8 cellular contexts compared by ENCODE assay signal in the genomic region with DNA sequence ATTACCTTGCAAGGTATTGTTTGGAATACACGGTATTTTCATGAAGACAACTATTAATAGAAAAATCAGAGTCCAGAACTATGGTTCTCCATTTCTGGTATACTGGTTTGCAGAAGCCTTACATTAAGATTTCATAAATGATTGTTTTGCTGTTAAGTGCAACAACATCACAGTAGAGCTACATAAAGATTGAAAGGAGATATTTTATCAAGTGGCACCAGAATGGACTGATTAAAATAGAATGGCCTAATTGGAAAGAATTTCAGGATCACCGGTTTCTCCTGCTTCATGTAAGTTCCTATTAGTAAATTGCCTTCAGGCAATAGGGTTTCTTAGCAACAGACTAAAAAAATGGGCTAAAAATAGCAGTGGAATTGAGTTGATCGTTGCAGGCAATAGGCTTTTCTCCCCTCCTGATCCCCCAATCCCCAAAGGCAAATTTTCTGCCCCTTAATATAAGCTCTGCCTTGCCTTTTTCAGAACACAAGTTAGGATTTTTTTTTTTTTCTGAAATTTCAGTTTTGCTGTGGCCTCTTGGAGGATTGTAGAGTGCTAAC. TPM values are rescaled to one million over a fixed set of nuclear protein-coding genes. Genes with fewer than 3 reads are reported as not detected.
DNase-seq lines count a peak whose midpoint lies in the region; ATAC-seq and TF ChIP-seq lines count a peak whose summit lies in the region.

No MANE protein-coding gene starts in this region.

- POLR2A ChIA-PET in HEK293 (lab: Yijun Ruan, JAX): interaction anchor here (0.6 to 1.5 kb wide), 5 partner anchors 20 to 142 kb away, joined by 3 to 4 read pairs (median 3); a partner anchor contains a TSS

- peak overlapping the region; percentile 97 to 99 (median 98) for H3K27ac Mint-ChIP-seq in nephron

- ATAC-seq in HG02840 (IDR thresholded peaks at IDR 0.05; ENCODE audit: low FRiP score, unreplicated experiment): no peak
- ATAC-seq in GM21367 (IDR thresholded peaks at IDR 0.05; ENCODE audit: unreplicated experiment): no peak

- peaks cover 16% of the 10 kb centered on the region for H3K36me3 Mint-ChIP-seq in nephron (ENCODE audit: low read depth)

- H3K9me3 ChIP-seq in BE2C: no peaks in the 10 kb centered on the region
- no peaks in the 10 kb centered on the region for H3K9me3 ChIP-seq in HEK293 (ENCODE audit: control insufficient read depth, insufficient read depth, low read depth, low read length)
- no peaks in the 10 kb centered on the region for H3K9me3 ChIP-seq in Peyer's patch
- H3K9me3 ChIP-seq in effector memory CD4-positive, alpha-beta T cell (ENCODE audit: control insufficient read depth, low read length): no peaks in the 10 kb centered on the region

- H3K4me3 ChIP-seq in BE2C (ENCODE audit: low read depth, low read length) (peak overlapping the region; percentile 95), HEK293 (ENCODE audit: low read depth, low read length) (peak overlapping the region; percentile 99), Peyer's patch (peak overlapping the region; percentile 81 to 99 (median 93))
- H3K4me3 ChIP-seq in effector memory CD4-positive, alpha-beta T cell (ENCODE audit: insufficient read depth, low read depth, low read length, poor library complexity, severe bottlenecking): peak overlapping the region; percentile 94

- H3K4me1 Mint-ChIP-seq in nephron: peaks cover 42% of the 10 kb centered on the region

- H3K9me3 Mint-ChIP-seq in nephron: peaks cover 8% of the 10 kb centered on the region

- CTCF ChIA-PET in HEK293 (lab: Yijun Ruan, JAX): interaction anchor here (0.6 to 1.2 kb wide), 3 partner anchors 94 to 187 kb away, joined by 3 read pairs; no protein-coding TSS in a partner anchor

- no peak for TF ChIP-seq CTCF in BE2C (IDR thresholded peaks at IDR 0.05; ENCODE audit: low read depth, low read length)
- TF ChIP-seq CTCF in HEK293 (tag by site-specific recombination; IDR thresholded peaks at IDR 0.05): no peak
- no peak for TF ChIP-seq CTCF in Peyer's patch (IDR thresholded peaks at IDR 0.05)
- TF ChIP-seq CTCF in nephron (IDR thresholded peaks at IDR 0.05; ENCODE audit: unreplicated experiment in 3 of 3): no peak

- H3K4me3 Mint-ChIP-seq in nephron: peak overlapping the region; percentile 92 to 96 (median 93)

- H3K27me3 ChIP-seq in BE2C: no peaks in the 10 kb centered on the region
- no peaks in the 10 kb centered on the region for H3K27me3 ChIP-seq in Peyer's patch
- H3K27me3 ChIP-seq in effector memory CD4-positive, alpha-beta T cell (replicated peaks; ENCODE audit: control insufficient read depth, insufficient read depth, low read length, poor library complexity, severe bottlenecking): no peaks in the 10 kb centered on the region

- H3K36me3 ChIP-seq in BE2C (no peaks in the 10 kb centered on the region; the same call in none of the 2 replicates), HEK293 (ENCODE audit: control insufficient read depth in 2 of 2, insufficient read depth in 1 of 2, low read length in 2 of 2) (no peaks in the 10 kb centered on the region), Peyer's patch (no peaks in the 10 kb centered on the region)
- no peaks in the 10 kb centered on the region for H3K36me3 ChIP-seq in effector memory CD4-positive, alpha-beta T cell (ENCODE audit: control insufficient read depth, insufficient read depth, low read length)

- H3K27ac ChIP-seq in HEK293 (ENCODE audit: extremely low read depth, low read depth, low read length) (no peak overlapping the region), Peyer's patch (peak overlapping the region in 3 of 4 donors; percentile 83 to 95 (median 89))
- peak overlapping the region; percentile 79 for H3K27ac ChIP-seq in effector memory CD4-positive, alpha-beta T cell (ENCODE audit: insufficient read depth, low read length, poor library complexity, severe bottlenecking)

- no peak for TF ChIP-seq POLR2A in Peyer's patch (IDR thresholded peaks at IDR 0.05)

- DNase-seq in BE2C (no peak), Peyer's patch (no peak)
- DNase-seq in effector memory CD4-positive, alpha-beta T cell: no peak
- no peak for DNase-seq in activated effector memory CD4-positive, alpha-beta T cell treated with Interleukin-2 at 50 U/mL for 16 hours

- H3K4me1 ChIP-seq in BE2C (peaks cover 7% of the 10 kb centered on the region), HEK293 (ENCODE audit: control insufficient read depth, insufficient read depth, low read length) (no peaks in the 10 kb centered on the region), Peyer's patch (peaks cover 0 to 31% (median 18%) of the 10 kb centered on the region in 4 donors)
- H3K4me1 ChIP-seq in effector memory CD4-positive, alpha-beta T cell (ENCODE audit: control insufficient read depth, insufficient read depth, low read length, poor library complexity, severe bottlenecking): peaks cover 5% of the 10 kb centered on the region

- no peaks in the 10 kb centered on the region for H3K27me3 Mint-ChIP-seq in nephron (ENCODE audit: low read depth)

TF ChIP-seq in HEK293, 187 proteins besides CTCF, POLR2A, EP300 and RAD21:
- TF ChIP-seq MZF1 (tag by site-specific recombination; IDR thresholded peaks at IDR 0.05; ENCODE audit: borderline replicate concordance) (peak; percentile 93), ZBTB8A (tag by site-specific recombination; IDR thresholded peaks at IDR 0.05) (no peak)
- TF ChIP-seq, protein P1, sequence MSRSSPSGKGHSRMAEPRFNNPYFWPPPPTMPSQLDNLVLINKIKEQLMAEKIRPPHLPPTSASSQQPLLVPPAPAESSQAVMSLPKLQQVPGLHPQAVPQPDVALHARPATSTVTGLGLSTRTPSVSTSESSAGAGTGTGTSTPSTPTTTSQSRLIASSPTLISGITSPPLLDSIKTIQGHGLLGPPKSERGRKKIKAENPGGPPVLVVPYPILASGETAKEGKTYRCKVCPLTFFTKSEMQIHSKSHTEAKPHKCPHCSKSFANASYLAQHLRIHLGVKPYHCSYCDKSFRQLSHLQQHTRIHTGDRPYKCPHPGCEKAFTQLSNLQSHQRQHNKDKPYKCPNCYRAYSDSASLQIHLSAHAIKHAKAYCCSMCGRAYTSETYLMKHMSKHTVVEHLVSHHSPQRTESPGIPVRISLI (tag by site-specific recombination; IDR thresholded peaks at IDR 0.05): peak; percentile 48; the same call in 1 of the 2 replicates

RNA-seq across cellular contexts. Expression of a gene that starts 0.9 kb away (rescaled TPM):
- 1.8 TPM for polyA plus RNA-seq in BE2C (2012; ENCODE audit: insufficient read depth, insufficient read length, low read depth)
- 1 to 10 TPM in 3 of 4 donors, under 1 TPM in 1; 0.95 to 8.3 (median 1.1) TPM for total RNA-seq in Peyer's patch

RNA-seq across cellular contexts. Expression of a gene that starts 1.3 kb away (rescaled TPM):
- 43.2 TPM for polyA plus RNA-seq in BE2C (2012; ENCODE audit: insufficient read depth, insufficient read length, low read depth)
- 10 to 100 TPM; 25.0 to 34.2 (median 32.4) TPM for total RNA-seq in Peyer's patch
